ENCODE assay signal across 21 cellular contexts in genomic region chr7:96161897-96162296, GRCh38.
"Had no signal": no experiment of that assay in that cellular context is flagged by ENCODE, and none has a peak within 500 bp of the region (broad histone marks: within the 10 kb centered on the region; RNA-seq: fewer than 3 reads in every experiment).

No MANE protein-coding gene starts in this region.

- H3K27ac ChIP-seq: colonic mucosa, dorsolateral prefrontal cortex, esophagus muscularis mucosa, gastrocnemius medialis, heart right ventricle, left lung, lower lobe of right lung had no signal

- ATAC-seq: gastrocnemius medialis; heart right ventricle; left cardiac atrium; left lung; left ventricle myocardium superior; lower lobe of right lung; naive thymus-derived CD4-positive, alpha-beta T cell had no signal

- H3K27ac Mint-ChIP-seq: memory B cell; naive thymus-derived CD4-positive, alpha-beta T cell had no signal

- H3K4me3 Mint-ChIP-seq: memory B cell; naive thymus-derived CD4-positive, alpha-beta T cell had no signal

- H3K27me3 ChIP-seq: colonic mucosa, dorsolateral prefrontal cortex, esophagus muscularis mucosa, gastrocnemius medialis, heart right ventricle, left lung had no signal

- H3K4me1 ChIP-seq: colonic mucosa, esophagus muscularis mucosa, gastrocnemius medialis, heart right ventricle, left lung, lower lobe of right lung had no signal

- H3K9me3 ChIP-seq: colonic mucosa, esophagus muscularis mucosa, gastrocnemius medialis, heart right ventricle, left lung, lower lobe of right lung had no signal

- H3K27me3 Mint-ChIP-seq: memory B cell; naive thymus-derived CD4-positive, alpha-beta T cell had no signal

- H3K4me3 ChIP-seq: colonic mucosa, dorsolateral prefrontal cortex, esophagus muscularis mucosa, gastrocnemius medialis, heart right ventricle, left lung, lower lobe of right lung had no signal

- DNase-seq: colonic mucosa; cortex of kidney; dermis blood vessel endothelial cell; dorsolateral prefrontal cortex; effector CD4-positive, alpha-beta T cell; effector memory CD4-positive, alpha-beta T cell; foreskin melanocyte; gastrocnemius medialis; glutamatergic neuron; head of caudate nucleus; heart right ventricle; hippocampal formation; left cardiac atrium; left lung; left ventricle myocardium superior; lower lobe of right lung; mesendoderm; midbrain; naive thymus-derived CD4-positive, alpha-beta T cell had no signal

- H3K9me3 Mint-ChIP-seq: memory B cell had no signal

- H3K4me1 Mint-ChIP-seq: memory B cell; naive thymus-derived CD4-positive, alpha-beta T cell had no signal

- H3K36me3 ChIP-seq: colonic mucosa had no signal
